Comparison of ENCODE assay signal across 8 cellular contexts in genomic region chr4:110165382-110166285, GRCh38. TPM values are rescaled to one million over a fixed set of nuclear protein-coding genes. Genes with fewer than 3 reads are reported as not detected.
DNase-seq lines count a peak whose midpoint lies in the region; ATAC-seq and TF ChIP-seq lines count a peak whose summit lies in the region.

No MANE protein-coding gene starts in this region.

- H3K27me3 ChIP-seq in cardiac muscle cell (no peaks in the 10 kb centered on the region), colonic mucosa (no peaks in the 10 kb centered on the region), skeletal muscle satellite cell (ENCODE audit: control insufficient read depth, insufficient read depth, low read length) (no peaks in the 10 kb centered on the region), H7 (ENCODE audit: control insufficient read depth, insufficient read depth, low read length) (no peaks in the 10 kb centered on the region)

- peak in 1 of 2 donors; percentile 42 for DNase-seq in cardiac muscle cell (ENCODE audit: low read depth in 1 of 2, low spot score in 1 of 2)
- no peak for DNase-seq in left ventricle myocardium superior
- DNase-seq in Jurkat, Clone E6-1 (ENCODE audit: low read depth, low spot score), result peak; percentile 80
- DNase-seq in activated CD4-positive, CD25-positive, alpha-beta regulatory T cell (lab: John Stamatoyannopoulos, UW), result peak; percentile 2 to 39 (median 23)
- peak; percentile 48 for DNase-seq in colonic mucosa
- DNase-seq in NCI-H774 (lab: John Stamatoyannopoulos, UW), result no peak
- DNase-seq in H7, result no peak

- H3K4me3 ChIP-seq in cardiac muscle cell (no peak overlapping the region), colonic mucosa (no peak overlapping the region), skeletal muscle satellite cell (ENCODE audit: low read length) (no peak overlapping the region), H7 (ENCODE audit: insufficient read depth, low read depth, low read length) (no peak overlapping the region)
- H3K4me3 ChIP-seq in Jurkat, Clone E6-1 (ENCODE audit: low read length), result no peak overlapping the region

- H3K4me2 ChIP-seq in skeletal muscle satellite cell (ENCODE audit: low read length), result peak overlapping the region; percentile 4

- TF ChIP-seq CTCF in cardiac muscle cell (IDR thresholded peaks at IDR 0.05; ENCODE audit: low read depth, low read length) (no peak), colonic mucosa (IDR thresholded peaks at IDR 0.05) (no peak)

- H3K9me3 ChIP-seq in cardiac muscle cell (ENCODE audit: low read depth) (no peaks in the 10 kb centered on the region), colonic mucosa (no peaks in the 10 kb centered on the region), skeletal muscle satellite cell (replicated peaks; ENCODE audit: low read length) (no peaks in the 10 kb centered on the region)

- H3K36me3 ChIP-seq in cardiac muscle cell, result peaks cover 6% of the 10 kb centered on the region
- no peaks in the 10 kb centered on the region for H3K36me3 ChIP-seq in colonic mucosa
- H3K36me3 ChIP-seq in skeletal muscle satellite cell (ENCODE audit: insufficient read depth, low read length), result no peaks in the 10 kb centered on the region
- peaks cover 1% of the 10 kb centered on the region for H3K36me3 ChIP-seq in H7 (replicated peaks; ENCODE audit: control insufficient read depth, insufficient read depth, low read length)

- H3K9ac ChIP-seq in colonic mucosa (ENCODE audit: low read depth in 2 of 2, low read length in 2 of 2), result peak overlapping the region in 1 of 2 donors; percentile 7
- H3K9ac ChIP-seq in skeletal muscle satellite cell (ENCODE audit: low read depth, low read length), result peak overlapping the region; percentile 19

- no peak for ATAC-seq in left ventricle myocardium superior

- peaks cover 12% of the 10 kb centered on the region for H3K4me1 ChIP-seq in cardiac muscle cell (ENCODE audit: low read depth)
- peaks cover 13% of the 10 kb centered on the region for H3K4me1 ChIP-seq in colonic mucosa
- peaks cover 31% of the 10 kb centered on the region for H3K4me1 ChIP-seq in skeletal muscle satellite cell (ENCODE audit: control insufficient read depth, insufficient read depth, low read length)

- peak overlapping the region; percentile 62 for H3K27ac ChIP-seq in cardiac muscle cell
- peak overlapping the region; percentile 57 for H3K27ac ChIP-seq in colonic mucosa

- intact Hi-C loops in left ventricle myocardium superior (cut with micrococcal nuclease), result no loop called here
- intact Hi-C loops in colonic mucosa (cut with DNase I), result no loop called here

RNA-seq across cellular contexts. Expression of gene ELOVL6, which starts 32.8 kb away (rescaled TPM):
- total RNA-seq in cardiac muscle cell (32.3 and 32.4 TPM in 2 replicates), left ventricle myocardium superior (1.0 TPM), colonic mucosa (10 to 100 TPM; 43.7 to 66.3 TPM)
- polyA plus RNA-seq in cardiac muscle cell, result 47.0 and 50.1 TPM in 2 replicates
- 11.0 TPM for polyA plus RNA-seq in Jurkat, Clone E6-1 (2012; ENCODE audit: insufficient read depth, insufficient read length)
- 14.0 and 18.3 TPM in 2 replicates for total RNA-seq in skeletal muscle satellite cell (2012; rRNA removed)
- 22.8 and 30.0 TPM in 2 replicates for total RNA-seq in H7 (2014; rRNA removed; shearing (Covaris generic))

Comparison
In these comparisons a context has a peak if more than half of its experiments do, and no peak if none do; other contexts are left out.
1. RNA of gene ELOVL6, which starts 32.8 kb away (total RNA-seq): 43.7 to 66.3 TPM in colonic mucosa, 32.3 to 32.4 TPM in cardiac muscle cell and 22.8 to 30.0 TPM in H7; 1.0 TPM in left ventricle myocardium superior (single experiment); every median in the first group is over 10 times any median in the second.
2. DNase-seq: peak in Jurkat, Clone E6-1 (single experiment), activated CD4-positive, CD25-positive, alpha-beta regulatory T cell (4 of 4) and colonic mucosa (single experiment); none in left ventricle myocardium superior (single experiment), NCI-H774 (single experiment) and H7 (single experiment).